In genomic region chr4:2860391-2861348, GRCh38 we compare ENCODE assay signal across 11 cellular contexts. TPM values are rescaled to one million over a fixed set of nuclear protein-coding genes. Genes with fewer than 3 reads are reported as not detected.
DNase-seq lines count a peak whose midpoint lies in the region; ATAC-seq, FAIRE-seq and TF ChIP-seq lines count a peak whose summit lies in the region.
"Had no signal": no experiment of that assay in that cellular context is flagged by ENCODE, and none has a peak within 500 bp of the region (broad histone marks: within the 10 kb centered on the region; RNA-seq: fewer than 3 reads in every experiment).

No MANE protein-coding gene starts in this region.

- in situ Hi-C loops in GM13977 (cut with MboI; ENCODE audit: low pct_unique_long_range_greater_than_20kb, low sequenced_read_pairs, unreplicated experiment) = no loop called here

- no peaks in the 10 kb centered on the region for H3K23me2 ChIP-seq in H9 (ENCODE audit: insufficient read length, low read depth, low read length, poor library complexity, severe bottlenecking)

- H3K18ac ChIP-seq in H9 (ENCODE audit: insufficient read length, low read depth, low read length) = no peak overlapping the region

- peak overlapping the region; percentile 7 to 61 (median 50); a peak in 5 of 7 replicates for H3K27ac Mint-ChIP-seq in H9
- peak overlapping the region; percentile 63 for H3K27ac Mint-ChIP-seq in activated B cell treated with CpG ODN at 0.5 μM for 24 hours

- no peak overlapping the region for H3K23ac ChIP-seq in H9 (ENCODE audit: insufficient read length, low read depth, low read length)

- no peak overlapping the region for H2AK5ac ChIP-seq in H9 (ENCODE audit: insufficient read length, low read length)

- no CpG with 5 or more reads among the region's 6 CpGs for WGBS in H9 (ENCODE audit: extremely low coverage, insufficient read length, low lambda C conversion rate)
- 69 to 76% methylated on average over 6 of the region's 6 CpGs for WGBS in pancreas, 2 donors

- H3K4me3 ChIP-seq in left ventricle myocardium inferior (peak overlapping the region; percentile 35), pancreas (no peak overlapping the region)

- no peak for FAIRE-seq in pancreas (lab: Jason Lieb, UNC)
- FAIRE-seq: islet of Langerhans had no signal

- H3K4me1 ChIP-seq in H9 (ENCODE audit: insufficient read depth, low read length) = peaks cover 18% of the 10 kb centered on the region
- H3K4me1 ChIP-seq in left ventricle myocardium inferior = peaks cover 100% of the 10 kb centered on the region
- peaks cover 19 to 68% (median 62%) of the 10 kb centered on the region in 3 donors for H3K4me1 ChIP-seq in pancreas

- no peak overlapping the region for H2BK20ac ChIP-seq in H9 (ENCODE audit: low read depth, low read length, poor library complexity, severe bottlenecking)

- H4K20me1 ChIP-seq in H9 (ENCODE audit: control insufficient read depth, insufficient read depth, insufficient read length) = no peaks in the 10 kb centered on the region

- H3K4me2 ChIP-seq in H9 (ENCODE audit: insufficient read depth, insufficient read length, low read length) = no peak overlapping the region

- no peak overlapping the region for H2BK120ac ChIP-seq in H9 (ENCODE audit: low read depth, low read length, poor library complexity, severe bottlenecking)

- H3K9me3 Mint-ChIP-seq in H9 (no peaks in the 10 kb centered on the region), activated B cell treated with CpG ODN at 0.5 μM for 24 hours (peaks cover 4% of the 10 kb centered on the region)

- TF ChIP-seq CTCF in H9 (conservative IDR thresholded peaks at IDR 0.05) (no peak), activated B cell treated with CpG ODN at 0.5 μM for 24 hours (IDR thresholded peaks at IDR 0.05) (no peak), left ventricle myocardium inferior (IDR thresholded peaks at IDR 0.05; ENCODE audit: borderline replicate concordance) (no peak), pancreas (IDR thresholded peaks at IDR 0.05) (no peak), RWPE1 (conservative IDR thresholded peaks at IDR 0.05; ENCODE audit: low read depth) (no peak), GM13977 (IDR thresholded peaks at IDR 0.05; ENCODE audit: extremely low read depth, insufficient read depth, missing control alignments) (no peak)

- peaks cover 4% of the 10 kb centered on the region; the same call in 1 of the 2 replicates for H3K79me2 ChIP-seq in H9 (ENCODE audit: insufficient read depth, low read length)

- H3K14ac ChIP-seq in H9 (ENCODE audit: insufficient read depth, low read length) = no peak overlapping the region; the same call in 1 of the 2 replicates

- peaks cover 46 to 48% of the 10 kb centered on the region in 2 experiments for H3K4me1 Mint-ChIP-seq in H9
- peaks cover 91% of the 10 kb centered on the region for H3K4me1 Mint-ChIP-seq in activated B cell treated with CpG ODN at 0.5 μM for 24 hours

- H3K9me3 ChIP-seq in H9 (ENCODE audit: control insufficient read depth, low read depth, low read length) = no peaks in the 10 kb centered on the region
- no peaks in the 10 kb centered on the region for H3K9me3 ChIP-seq in left ventricle myocardium inferior (replicated peaks)
- H3K9me3 ChIP-seq in pancreas = no peaks in the 10 kb centered on the region

- H2BK15ac ChIP-seq in H9 (ENCODE audit: low read depth, low read length) = no peak overlapping the region

- H4K5ac ChIP-seq in H9 (ENCODE audit: insufficient read length, low read depth, low read length) = no peak overlapping the region

- H3K27ac ChIP-seq in H9 (ENCODE audit: insufficient read length, low read depth, low read length) (peak overlapping the region; percentile 9), left ventricle myocardium inferior (replicated peaks) (peak overlapping the region; percentile 76), pancreas (peak overlapping the region in 3 of 4 donors; percentile 6 to 42 (median 30)), RWPE1 (no peak overlapping the region)

- POLR2A ChIA-PET in activated B cell treated with CpG ODN at 0.5 μM for 24 hours (lab: Charles Lee) (interaction anchor here (0.5 to 2.5 kb wide), 6 partner anchors 10 to 96 kb away, joined by 3 to 8 read pairs (median 4); no protein-coding TSS in a partner anchor), RWPE1 (lab: Yijun Ruan, JAX; ENCODE audit: low non-redundant PET) (no interaction called here)

- H3K27me3 ChIP-seq in H9 (ENCODE audit: insufficient read depth, low read length) (no peaks in the 10 kb centered on the region), left ventricle myocardium inferior (ENCODE audit: low read depth) (no peaks in the 10 kb centered on the region), pancreas (no peaks in the 10 kb centered on the region)

- peak; percentile 37 for DNase-seq in H9
- no peak for DNase-seq in activated B cell treated with CpG ODN at 0.5 μM for 24 hours
- peak; percentile 67 for DNase-seq in left ventricle myocardium inferior
- no peak for DNase-seq in pancreas
- DNase-seq in RWPE1 (ENCODE audit: low spot score) = no peak
- no peak for DNase-seq in DMS79 (lab: John Stamatoyannopoulos, UW)
- DNase-seq in GM13977 (ENCODE audit: low spot score) = no peak
- DNase-seq in EL = no peak
- DNase-seq: activated naive CD4-positive, alpha-beta T cell treated with Interleukin-2 at 50 U/mL for 16 hours; SHP77 treated with DMSO at 0.1 percent for 48 hours had no signal

- H3K56ac ChIP-seq in H9 (ENCODE audit: insufficient read length, low read depth, low read length) = no peak overlapping the region

- H3K27me3 Mint-ChIP-seq in H9 (ENCODE audit: low read depth) (no peaks in the 10 kb centered on the region), activated B cell treated with CpG ODN at 0.5 μM for 24 hours (no peaks in the 10 kb centered on the region)

- no peak overlapping the region for H2AFZ ChIP-seq in H9 (ENCODE audit: low read length)

- intact Hi-C loops in activated B cell treated with CpG ODN at 0.5 μM for 24 hours (cut with micrococcal nuclease) (loop anchor here (5.0 kb wide), 1 partner anchor 47 kb away; no protein-coding TSS in a partner anchor), left ventricle myocardium inferior (cut with micrococcal nuclease) (no loop called here), pancreas (cut with DNase I) (no loop called here)

- no peak overlapping the region for H2BK12ac ChIP-seq in H9 (ENCODE audit: insufficient read length, low read depth, low read length)

- no peak for ATAC-seq in activated B cell treated with CpG ODN at 0.5 μM for 24 hours (ENCODE audit: low read depth)
- peak; percentile 36 to 75 (median 69) for ATAC-seq in pancreas

- no peak overlapping the region for H3T11ph ChIP-seq in H9 (ENCODE audit: low read length)

- peaks cover 3% of the 10 kb centered on the region for H3K79me1 ChIP-seq in H9 (ENCODE audit: insufficient read depth, low read depth, low read length, poor library complexity, severe bottlenecking)

- H3K4me3 Mint-ChIP-seq in H9 (peak overlapping the region in 1 of 2 experiments; percentile 19; a peak in 3 of 5 replicates), activated B cell treated with CpG ODN at 0.5 μM for 24 hours (peak overlapping the region; percentile 63)

- H3K36me3 Mint-ChIP-seq in H9 (ENCODE audit: insufficient read depth in 1 of 3, low read depth in 3 of 3) (peaks cover 0 to 6% (median 2%) of the 10 kb centered on the region in 3 experiments; a peak in 4 of 7 replicates), activated B cell treated with CpG ODN at 0.5 μM for 24 hours (ENCODE audit: low read depth) (peaks cover 23% of the 10 kb centered on the region)

- no peak overlapping the region for H4K8ac ChIP-seq in H9 (replicated peaks; ENCODE audit: insufficient read length, low read depth, low read length)

- H3K9ac ChIP-seq in H9 (ENCODE audit: extremely low read depth, insufficient read length, low read length) = no peak overlapping the region

- H3K4ac ChIP-seq in H9 (ENCODE audit: low read depth, low read length) = no peak overlapping the region

- CTCF ChIA-PET in activated B cell treated with CpG ODN at 0.5 μM for 24 hours (lab: Charles Lee) (no interaction called here), RWPE1 (lab: Yijun Ruan, JAX) (interaction anchor here (0.7 kb wide), 1 partner anchor 245 kb away, joined by 3 read pairs; no protein-coding TSS in a partner anchor)

- H2BK5ac ChIP-seq in H9 (ENCODE audit: insufficient read length, low read length) = no peak overlapping the region

- no peaks in the 10 kb centered on the region for H3K36me3 ChIP-seq in left ventricle myocardium inferior
- H3K36me3 ChIP-seq in pancreas = no peaks in the 10 kb centered on the region

- H4K91ac ChIP-seq in H9 (ENCODE audit: insufficient read length, low read depth, low read length) = no peak overlapping the region

RNA-seq across cellular contexts. Expression of gene ADD1, which starts 17.0 kb away (rescaled TPM):
- 163 and 166 TPM in 2 replicates for total RNA-seq in H9 (2021)
- 326 and 340 TPM in 2 replicates for total RNA-seq in activated B cell treated with CpG ODN at 0.5 μM for 24 hours
- total RNA-seq in left ventricle myocardium inferior = 212 TPM
- total RNA-seq in pancreas = 100 to 1,000 TPM in 1 of 6 donors, 10 to 100 TPM in 5; 70.9 to 160 (median 86.2) TPM
- polyA plus RNA-seq in pancreas = 100 to 1,000 TPM; 158 to 160 TPM

Comparison
In these comparisons a context has a peak if more than half of its experiments do, and no peak if none do; other contexts are left out.
1. DNase-seq: peak in H9 (single experiment) and left ventricle myocardium inferior (single experiment); none in activated B cell treated with CpG ODN at 0.5 μM for 24 hours (single experiment), pancreas (0 of 6), RWPE1 (single experiment), DMS79 (single experiment), GM13977 (single experiment) and EL (single experiment).